In the genomic region with DNA sequence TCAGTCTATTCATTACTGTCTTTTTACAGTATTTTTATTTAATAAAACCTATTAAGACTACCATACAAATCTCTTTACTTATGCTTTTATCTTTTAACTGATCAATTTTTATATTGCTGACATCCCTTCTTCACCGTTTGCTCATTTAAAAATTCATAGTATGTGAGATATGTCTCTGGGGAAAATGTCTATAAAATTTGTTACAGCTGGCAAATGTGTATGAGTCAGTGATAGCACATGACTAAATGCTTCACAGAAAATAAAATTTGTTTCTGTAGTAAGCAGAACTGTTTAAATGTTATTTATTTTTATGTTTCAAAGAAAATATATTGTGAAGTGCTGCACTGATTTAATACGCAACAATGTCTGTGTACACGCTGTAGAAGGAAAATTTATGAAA, we compare ENCODE assay signal across 15 cellular contexts.
"Had no signal": no experiment of that assay in that cellular context is flagged by ENCODE, and none has a peak within 500 bp of the region (broad histone marks: within the 10 kb centered on the region; RNA-seq: fewer than 3 reads in every experiment).

No MANE protein-coding gene starts in this region.

- H3K36me3 Mint-ChIP-seq: WTC11 had no signal

- H3K36me3 ChIP-seq: tibial artery, vagina had no signal

- H3K4me3 Mint-ChIP-seq: activated CD4-positive, alpha-beta T cell treated with anti-CD3 and anti-CD28 coated beads, Interleukin-2, amount 10 ng/mL, durations not matched to agents 24 days and 14 days; activated naive CD8-positive, alpha-beta T cell; brain; central memory CD8-positive, alpha-beta T cell; nephron progenitor cell; stimulated activated memory B cell treated with anti-CD40 and anti-IgM and Interleukin-4, amounts not matched to agents 10 μg/mL and 1 μg/mL and 100 μg/mL, for 72 hours; WTC11 had no signal

- H3K4me3 ChIP-seq: tibial artery, vagina had no signal

- H3K27me3 Mint-ChIP-seq: activated CD4-positive, alpha-beta T cell treated with anti-CD3 and anti-CD28 coated beads, Interleukin-2, amount 10 ng/mL, durations not matched to agents 24 days and 14 days; activated naive CD8-positive, alpha-beta T cell; brain; central memory CD8-positive, alpha-beta T cell; stimulated activated memory B cell treated with anti-CD40 and anti-IgM and Interleukin-4, amounts not matched to agents 10 μg/mL and 1 μg/mL and 100 μg/mL, for 72 hours had no signal

- H3K9me3 Mint-ChIP-seq: activated CD4-positive, alpha-beta T cell treated with anti-CD3 and anti-CD28 coated beads, Interleukin-2, amount 10 ng/mL, durations not matched to agents 24 days and 14 days; brain; central memory CD8-positive, alpha-beta T cell; nephron progenitor cell; stimulated activated memory B cell treated with anti-CD40 and anti-IgM and Interleukin-4, amounts not matched to agents 10 μg/mL and 1 μg/mL and 100 μg/mL, for 72 hours; WTC11 had no signal

- H3K9me3 ChIP-seq: tibial artery, vagina had no signal

- H3K4me1 Mint-ChIP-seq: activated CD4-positive, alpha-beta T cell treated with anti-CD3 and anti-CD28 coated beads, Interleukin-2, amount 10 ng/mL, durations not matched to agents 24 days and 14 days; brain; central memory CD8-positive, alpha-beta T cell; nephron progenitor cell; stimulated activated memory B cell treated with anti-CD40 and anti-IgM and Interleukin-4, amounts not matched to agents 10 μg/mL and 1 μg/mL and 100 μg/mL, for 72 hours; WTC11 had no signal

- H3K27ac ChIP-seq: tibial artery, vagina had no signal

- H3K27me3 ChIP-seq: tibial artery, vagina had no signal

- H3K4me1 ChIP-seq: tibial artery, vagina had no signal

- H3K27ac Mint-ChIP-seq: activated CD4-positive, alpha-beta T cell treated with anti-CD3 and anti-CD28 coated beads, Interleukin-2, amount 10 ng/mL, durations not matched to agents 24 days and 14 days; activated naive CD8-positive, alpha-beta T cell; brain; nephron progenitor cell; stimulated activated memory B cell treated with anti-CD40 and anti-IgM and Interleukin-4, amounts not matched to agents 10 μg/mL and 1 μg/mL and 100 μg/mL, for 72 hours; WTC11 had no signal

- DNase-seq: activated CD4-positive, alpha-beta T cell treated with anti-CD3 and anti-CD28 coated beads, Interleukin-2, amount 10 ng/mL, durations not matched to agents 24 days and 14 days; activated CD8-positive, alpha-beta memory T cell treated with anti-CD3 and anti-CD28 coated beads, Interleukin-2, amount 50 U/mL, for 48 hours; activated gamma-delta T cell treated with Interleukin-2 at 50 U/mL for 16 hours; cortex of kidney; effector memory CD4-positive, alpha-beta T cell; nephron progenitor cell; occipital lobe; stimulated activated CD4-positive, alpha-beta T cell treated with anti-CD3 and anti-CD28 coated beads, Interleukin-2, amount 100 ng/mL, for 48 hours; tibial artery had no signal

- ATAC-seq: stimulated activated memory B cell treated with anti-CD40 and anti-IgM and Interleukin-4, amounts not matched to agents 10 μg/mL and 1 μg/mL and 100 μg/mL, for 72 hours; WTC11 had no signal
